Comparison of ENCODE assay signal across 11 cellular contexts in the genomic region with DNA sequence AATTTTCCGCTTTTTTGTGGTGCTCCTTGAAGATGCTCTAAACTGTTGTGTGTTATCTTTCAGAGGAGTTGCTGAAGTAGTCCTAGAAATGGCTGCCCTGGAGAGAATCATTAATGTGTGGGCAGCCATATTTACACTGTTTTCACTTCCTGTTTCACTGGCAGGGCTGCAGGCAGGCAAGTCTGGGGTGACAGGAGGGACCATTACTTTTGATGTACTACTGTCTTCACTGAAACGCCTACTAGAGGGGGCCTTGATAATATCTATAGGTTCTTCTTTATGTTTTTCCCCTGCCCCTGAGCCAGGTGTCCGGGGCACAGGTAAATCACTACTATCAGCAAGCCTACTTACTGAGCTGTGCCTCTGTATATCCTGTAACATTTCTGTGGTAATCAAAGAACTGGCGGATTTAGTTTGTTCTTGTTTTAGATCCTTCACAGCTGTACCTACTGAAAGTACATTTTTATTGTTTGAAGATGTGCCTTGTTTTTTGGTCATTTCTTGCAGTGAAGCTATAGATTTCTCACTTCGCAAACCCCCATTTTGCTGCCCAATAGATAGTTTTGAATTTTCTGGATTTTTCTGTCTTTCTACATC. TPM values are rescaled to one million over a fixed set of nuclear protein-coding genes. Genes with fewer than 3 reads are reported as not detected.
DNase-seq lines count a peak whose midpoint lies in the region; ATAC-seq and TF ChIP-seq lines count a peak whose summit lies in the region.
"Had no signal": no experiment of that assay in that cellular context is flagged by ENCODE, and none has a peak within 500 bp of the region (broad histone marks: within the 10 kb centered on the region; RNA-seq: fewer than 3 reads in every experiment).

No MANE protein-coding gene starts in this region.

- no peak for DNase-seq in activated naive CD4-positive, alpha-beta T cell (lab: John Stamatoyannopoulos, UW)
- peak; percentile 42 for DNase-seq in NOMO-1 treated with dmso at 0.1 percent for 144 hours (lab: John Stamatoyannopoulos, UW; ENCODE audit: unreplicated experiment)
- no peak for DNase-seq in stimulated activated naive CD8-positive, alpha-beta T cell treated with anti-CD3 and anti-CD28 coated beads, Interleukin-15, Interleukin-2, amounts not matched to agents 100 U/mL and 50 U/mL, for 24 hours
- DNase-seq in caudate nucleus (lab: John Stamatoyannopoulos, UW): no peak
- DNase-seq in pons (ENCODE audit: low spot score): no peak
- no peak for DNase-seq in psoas muscle
- DNase-seq: activated CD4-positive, alpha-beta T cell treated with anti-CD3 and anti-CD28 coated beads, Interleukin-2, amount 50 U/mL, for 1 hour; AML-193; retina had no signal

- intact Hi-C loops in psoas muscle (cut with DNase I): no loop called here

- no peaks in the 10 kb centered on the region for H3K9me3 Mint-ChIP-seq in activated naive CD4-positive, alpha-beta T cell treated with anti-CD3 and anti-CD28 coated beads, Interleukin-2, amount 50 U/mL, for 24 hours

- no peaks in the 10 kb centered on the region for H3K27me3 ChIP-seq in psoas muscle (ENCODE audit: insufficient read depth in 3 of 3, low read length in 2 of 3)

- ATAC-seq in HG02870 (IDR thresholded peaks at IDR 0.05; ENCODE audit: unreplicated experiment) (peak; percentile 94), psoas muscle (no peak)
- ATAC-seq in stimulated activated naive CD8-positive, alpha-beta T cell treated with anti-CD3 and anti-CD28 coated beads, Interleukin-15, Interleukin-2, amounts not matched to agents 100 U/mL and 50 U/mL, for 24 hours: peak; percentile 59

- no peak overlapping the region for H3K4me3 ChIP-seq in psoas muscle

- no peak for TF ChIP-seq CTCF in psoas muscle (IDR thresholded peaks at IDR 0.05)

- peaks cover 22% of the 10 kb centered on the region for H3K4me1 Mint-ChIP-seq in activated naive CD4-positive, alpha-beta T cell treated with anti-CD3 and anti-CD28 coated beads, Interleukin-2, amount 50 U/mL, for 24 hours

- peaks cover 8 to 93% of the 10 kb centered on the region in 2 donors for H3K36me3 ChIP-seq in psoas muscle (ENCODE audit: insufficient read depth in 1 of 2, low read depth in 1 of 2)

- peaks cover 18% of the 10 kb centered on the region for H3K36me3 Mint-ChIP-seq in activated naive CD4-positive, alpha-beta T cell treated with anti-CD3 and anti-CD28 coated beads, Interleukin-2, amount 50 U/mL, for 24 hours

- no peaks in the 10 kb centered on the region for H3K9me3 ChIP-seq in psoas muscle

- H3K27ac ChIP-seq in caudate nucleus (ENCODE audit: low read depth, low read length): no peak overlapping the region
- H3K27ac ChIP-seq in psoas muscle: no peak overlapping the region

- H3K27ac Mint-ChIP-seq in activated naive CD4-positive, alpha-beta T cell treated with anti-CD3 and anti-CD28 coated beads, Interleukin-2, amount 50 U/mL, for 24 hours: peak overlapping the region; percentile 80

- no peak overlapping the region for H3K4me3 Mint-ChIP-seq in activated naive CD4-positive, alpha-beta T cell treated with anti-CD3 and anti-CD28 coated beads, Interleukin-2, amount 50 U/mL, for 24 hours

- H3K4me1 ChIP-seq in psoas muscle: no peaks in the 10 kb centered on the region

- 91 to 96% (median 95%) methylated on average over 5 of the region's 5 CpGs for WGBS in psoas muscle, 3 donors

- H3K27me3 Mint-ChIP-seq in activated naive CD4-positive, alpha-beta T cell treated with anti-CD3 and anti-CD28 coated beads, Interleukin-2, amount 50 U/mL, for 24 hours: no peaks in the 10 kb centered on the region

RNA-seq across cellular contexts. Expression of a gene that starts 39.7 kb away (rescaled TPM):
- 100 to 1,000 TPM; 156 to 263 (median 208) TPM for total RNA-seq in psoas muscle
- 100 to 1,000 TPM; 141 to 246 (median 162) TPM for polyA plus RNA-seq in psoas muscle

Comparison
In these comparisons a context has a peak if more than half of its experiments do, and no peak if none do; other contexts are left out.
1. ATAC-seq: peak in HG02870 (single experiment) and stimulated activated naive CD8-positive, alpha-beta T cell treated with anti-CD3 and anti-CD28 coated beads, Interleukin-15, Interleukin-2, amounts not matched to agents 100 U/mL and 50 U/mL, for 24 hours (single experiment); none in psoas muscle (0 of 4).